Comparison of ENCODE assay signal across 8 cellular contexts in the genomic region with DNA sequence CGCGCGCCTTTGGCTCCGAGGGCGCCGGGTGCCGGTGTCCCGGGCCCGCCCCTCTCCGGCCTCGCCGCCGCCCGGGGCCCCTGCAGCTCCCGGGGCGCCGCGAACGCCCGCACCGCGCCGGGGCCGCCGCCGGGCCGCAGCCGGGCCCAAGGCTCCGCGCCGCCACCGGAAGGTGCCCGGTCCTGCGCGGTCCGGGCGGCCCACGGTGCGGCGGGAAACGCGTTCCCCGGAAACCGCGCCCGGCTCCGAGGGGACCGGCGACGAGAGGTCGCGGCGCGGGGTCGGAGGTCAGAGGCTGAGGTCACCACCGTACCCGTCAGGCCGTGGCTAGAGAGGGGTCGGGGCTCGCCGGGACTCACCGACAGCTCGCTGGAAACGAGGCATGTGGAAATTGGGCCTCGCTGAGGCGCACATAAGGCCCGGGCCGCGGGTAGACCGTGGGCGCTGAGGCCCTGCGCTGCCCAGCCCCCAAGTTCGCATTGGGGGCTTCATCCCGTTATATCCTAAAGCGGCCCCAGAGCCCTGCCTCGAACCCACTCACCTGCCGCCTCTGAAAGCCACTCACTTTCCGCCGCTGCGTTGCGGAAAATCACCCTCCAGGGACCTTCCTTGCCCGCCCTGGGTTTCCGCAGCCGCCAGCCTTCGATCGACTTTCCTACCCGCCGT. TPM values are rescaled to one million over a fixed set of nuclear protein-coding genes. Genes with fewer than 3 reads are reported as not detected.
DNase-seq lines count a peak whose midpoint lies in the region; ATAC-seq and TF ChIP-seq lines count a peak whose summit lies in the region.

A gene (minus strand): TSS at position 167 of the 666 bp plus-strand sequence. CDS start 745 bp downstream, outside the sequence.

- TF ChIP-seq CTCF in AG09319 (IDR thresholded peaks at IDR 0.05; ENCODE audit: low read depth, low read length) (no peak), astrocyte of the spinal cord (IDR thresholded peaks at IDR 0.05; ENCODE audit: low read depth, low read length) (no peak)

- H3K36me3 ChIP-seq in iPS DF 6.9 (ENCODE audit: control insufficient read depth, insufficient read depth, low read length): peaks cover 17% of the 10 kb centered on the region

- H3K4me3 ChIP-seq in astrocyte of the spinal cord (ENCODE audit: low read depth, low read length) (peak within 1 kb of the TSS; percentile 70), iPS DF 6.9 (ENCODE audit: low read length) (peak within 1 kb of the TSS; percentile 79), skeletal muscle cell (ENCODE audit: low read depth, low read length) (peak within 1 kb of the TSS; percentile 86)

- peak within 1 kb of the TSS; percentile 90 for H3K27ac Mint-ChIP-seq in T-helper 2 cell treated with Interferon-gamma antibody and Interleukin-4, amounts not matched to agents 5 μg/mL and 100 μg/mL, for 36 hours

- WGBS in iPS DF 6.9 (ENCODE audit: insufficient coverage, insufficient read length): no CpG with 5 or more reads among the region's 88 CpGs

- in situ Hi-C loops in astrocyte of the spinal cord (cut with HindIII; ENCODE audit: low sequenced_read_pairs): no loop called here

- DNase-seq in AG09319 (ENCODE audit: extremely low read depth, low read depth): peak; percentile 16
- DNase-seq in HT1080 (ENCODE audit: low read depth): no peak
- peak; percentile 74 for DNase-seq in T-helper 2 cell treated with Interferon-gamma antibody and Interleukin-4, amounts not matched to agents 5 μg/mL and 100 μg/mL, for 36 hours (ENCODE audit: low spot score)
- DNase-seq in astrocyte of the spinal cord (ENCODE audit: low read depth, low spot score): peak; percentile 45
- DNase-seq in iPS DF 6.9 (ENCODE audit: low read depth, low spot score): no peak
- no peak for DNase-seq in skeletal muscle cell (ENCODE audit: low read depth)
- no peak for DNase-seq in amniotic stem cell (lab: John Stamatoyannopoulos, UW)

- H3K27ac ChIP-seq in iPS DF 6.9 (ENCODE audit: low read length): no peak within 1 kb of the TSS

- H3K4me1 ChIP-seq in iPS DF 6.9 (ENCODE audit: control insufficient read depth, insufficient read depth, low read length): peaks cover 3% of the 10 kb centered on the region; the same call in 1 of the 2 replicates

- H3K4me3 Mint-ChIP-seq in T-helper 2 cell treated with Interferon-gamma antibody and Interleukin-4, amounts not matched to agents 5 μg/mL and 100 μg/mL, for 36 hours: peak within 1 kb of the TSS; percentile 86

- H3K4me1 Mint-ChIP-seq in T-helper 2 cell treated with Interferon-gamma antibody and Interleukin-4, amounts not matched to agents 5 μg/mL and 100 μg/mL, for 36 hours (ENCODE audit: low read depth): peaks cover 1% of the 10 kb centered on the region

- no peaks in the 10 kb centered on the region for H3K9me3 Mint-ChIP-seq in T-helper 2 cell treated with Interferon-gamma antibody and Interleukin-4, amounts not matched to agents 5 μg/mL and 100 μg/mL, for 36 hours

- peak; percentile 67 for ATAC-seq in GM18868 (IDR thresholded peaks at IDR 0.05; ENCODE audit: unreplicated experiment)

- H3K9me3 ChIP-seq in iPS DF 6.9 (ENCODE audit: control insufficient read depth, insufficient read depth, low read length): no peaks in the 10 kb centered on the region

- H3K36me3 Mint-ChIP-seq in T-helper 2 cell treated with Interferon-gamma antibody and Interleukin-4, amounts not matched to agents 5 μg/mL and 100 μg/mL, for 36 hours (ENCODE audit: low read depth): peaks cover 1% of the 10 kb centered on the region

- H3K27me3 Mint-ChIP-seq in T-helper 2 cell treated with Interferon-gamma antibody and Interleukin-4, amounts not matched to agents 5 μg/mL and 100 μg/mL, for 36 hours (ENCODE audit: low read depth): peaks cover 3% of the 10 kb centered on the region

- H3K27me3 ChIP-seq in iPS DF 6.9 (ENCODE audit: control insufficient read depth, insufficient read depth, low read length): no peaks in the 10 kb centered on the region

RNA-seq across cellular contexts. Expression of the gene that starts here (rescaled TPM):
- 114 and 122 TPM in 2 replicates for total RNA-seq in HT1080 (2014; rRNA removed; shearing (Covaris generic))
- polyA plus RNA-seq in HT1080 (2015; cell fraction: cytosol; rRNA removed): 61.4 and 72.0 TPM in 2 replicates
- 280 and 295 TPM in 2 replicates for polyA plus RNA-seq in HT1080 (2015; cell fraction: nucleus; rRNA removed)

Comparison
In these comparisons a context has a peak if more than half of its experiments do, and no peak if none do; other contexts are left out.
1. DNase-seq: peak in AG09319 (single experiment), T-helper 2 cell treated with Interferon-gamma antibody and Interleukin-4, amounts not matched to agents 5 μg/mL and 100 μg/mL, for 36 hours (single experiment) and astrocyte of the spinal cord (single experiment); none in HT1080 (single experiment), iPS DF 6.9 (single experiment), skeletal muscle cell (single experiment) and amniotic stem cell (single experiment).
2. Peak in every context shown above with its lines, with median percentiles within 50 percentile points of each other: H3K4me3 ChIP-seq.